ENCODE assay signal across 8 cellular contexts in genomic region chr4:164937576-164938270, GRCh38. TPM values are rescaled to one million over a fixed set of nuclear protein-coding genes. Genes with fewer than 3 reads are reported as not detected.
DNase-seq lines count a peak whose midpoint lies in the region; ATAC-seq lines count a peak whose summit lies in the region.

No MANE protein-coding gene starts in this region.

- DNase-seq in SHP77 (lab: John Stamatoyannopoulos, UW), result peak; percentile 10 to 18
- no peak for DNase-seq in SHP77 treated with DMSO at 0.1 percent for 48 hours (lab: John Stamatoyannopoulos, UW)
- DNase-seq in amygdala (lab: John Stamatoyannopoulos, UW), result peak in 31 of 56 donors; percentile 1 to 63 (median 26)
- DNase-seq in renal cortical epithelial cell (ENCODE audit: low read depth), result peak; percentile 13
- DNase-seq in retina, result no peak
- no peak for DNase-seq in NCI-H1436 (lab: John Stamatoyannopoulos, UW)
- DNase-seq in T-helper 2 cell, result no peak

- peak; percentile 52 for ATAC-seq in HG03095 (IDR thresholded peaks at IDR 0.05; ENCODE audit: unreplicated experiment)

RNA-seq across cellular contexts. Expression of gene TRIM61, which starts 39.7 kb away (rescaled TPM):
- 0.52 and 0.65 TPM in 2 replicates for total RNA-seq in renal cortical epithelial cell

Comparison
In these comparisons a context has a peak if more than half of its experiments do, and no peak if none do; other contexts are left out.
1. DNase-seq: peak in SHP77 (2 of 2), amygdala (31 of 56) and renal cortical epithelial cell (single experiment); none in SHP77 treated with DMSO at 0.1 percent for 48 hours (single experiment), retina (single experiment), NCI-H1436 (single experiment) and T-helper 2 cell (0 of 5).